ENCODE assay signal across 14 cellular contexts in genomic region chr3:24598691-24599090, GRCh38.
DNase-seq lines count a peak whose midpoint lies in the region; ATAC-seq and TF ChIP-seq lines count a peak whose summit lies in the region.
"Had no signal": no experiment of that assay in that cellular context is flagged by ENCODE, and none has a peak within 500 bp of the region (broad histone marks: within the 10 kb centered on the region; RNA-seq: fewer than 3 reads in every experiment).

No MANE protein-coding gene starts in this region.

- peaks cover 8% of the 10 kb centered on the region for H3K36me3 Mint-ChIP-seq in Calu3 (ENCODE audit: insufficient read depth, unreplicated experiment)
- H3K36me3 Mint-ChIP-seq: brain had no signal

- peak overlapping the region; percentile 86 for H3K27ac Mint-ChIP-seq in Calu3 (ENCODE audit: unreplicated experiment)

- no peaks in the 10 kb centered on the region for H3K9me3 Mint-ChIP-seq in Calu3 (ENCODE audit: low read depth, unreplicated experiment)
- H3K9me3 Mint-ChIP-seq: brain had no signal

- DNase-seq in Calu3, result peak; percentile 55
- DNase-seq in NCI-H748 treated with DMSO at 0.1 percent for 48 hours (lab: John Stamatoyannopoulos, UW), result peak; percentile 71
- peak; percentile 90 for DNase-seq in epithelial cell of esophagus (ENCODE audit: low read depth)
- peak; percentile 66 for DNase-seq in mucosa of gallbladder (ENCODE audit: low spot score)
- no peak for DNase-seq in NCI-H510A treated with DMSO at 0.1 percent for 48 hours (lab: John Stamatoyannopoulos, UW)
- no peak for DNase-seq in ecto neural progenitor cell (ENCODE audit: low spot score)
- no peak for DNase-seq in superior temporal gyrus (ENCODE audit: extremely low spot score)
- DNase-seq: islet precursor cell; NCI-H1048; NCI-H82; stimulated activated CD4-positive, alpha-beta T cell treated with anti-CD3 and anti-CD28 coated beads, Interleukin-15, amount 100 ng/mL, for 24 hours; stimulated activated CD8-positive, alpha-beta memory T cell treated with anti-CD3 and anti-CD28 coated beads, Interleukin-4, amount 100 ng/mL, for 48 hours had no signal

- CTCF ChIA-PET in Calu3 (lab: Charles Lee), result interaction anchor here (1.2 to 1.4 kb wide), 2 partner anchors 16 to 102 kb away, joined by 5 to 6 read pairs; no protein-coding TSS in a partner anchor

- intact Hi-C loops in Calu3 (cut with micrococcal nuclease; ENCODE audit: unreplicated experiment), result loop anchor here (5.0 kb wide), 1 partner anchor 76 kb away; no protein-coding TSS in a partner anchor

- BruUV-seq in Calu3 (replicated peaks; lab: Mats Ljungman, UMichigan), result no TSS peak

- no peaks in the 10 kb centered on the region for H3K27me3 Mint-ChIP-seq in Calu3 (ENCODE audit: unreplicated experiment)

- H3K4me3 Mint-ChIP-seq in Calu3 (ENCODE audit: low read depth, unreplicated experiment), result peak overlapping the region; percentile 3
- H3K4me3 Mint-ChIP-seq: brain had no signal

- H3K4me3 ChIP-seq in epithelial cell of esophagus (ENCODE audit: low read length), result no peak overlapping the region

- H3K4me1 Mint-ChIP-seq in Calu3 (ENCODE audit: low read depth, unreplicated experiment), result peaks cover 52% of the 10 kb centered on the region

- ATAC-seq in HG02938 (IDR thresholded peaks at IDR 0.05; ENCODE audit: unreplicated experiment), result no peak

- TF ChIP-seq CTCF in Calu3 (IDR thresholded peaks at IDR 0.05; ENCODE audit: unreplicated experiment) (no peak), epithelial cell of esophagus (IDR thresholded peaks at IDR 0.05; ENCODE audit: insufficient read depth, low read depth, low read length, missing control alignments) (no peak)

Comparison
In these comparisons a context has a peak if more than half of its experiments do, and no peak if none do; other contexts are left out.
1. DNase-seq: peak in Calu3 (single experiment), NCI-H748 treated with DMSO at 0.1 percent for 48 hours (single experiment), epithelial cell of esophagus (single experiment) and mucosa of gallbladder (single experiment); none in NCI-H510A treated with DMSO at 0.1 percent for 48 hours (single experiment), ecto neural progenitor cell (single experiment) and superior temporal gyrus (single experiment).